ENCODE assay signal across 14 cellular contexts in genomic region chr1:1806890-1807289, GRCh38. TPM values are rescaled to one million over a fixed set of nuclear protein-coding genes. Genes with fewer than 3 reads are reported as not detected.
DNase-seq lines count a peak whose midpoint lies in the region; TF ChIP-seq lines count a peak whose summit lies in the region.
"Had no signal": no experiment of that assay in that cellular context is flagged by ENCODE, and none has a peak within 500 bp of the region (broad histone marks: within the 10 kb centered on the region; RNA-seq: fewer than 3 reads in every experiment).

No MANE protein-coding gene starts in this region.

- H3K4me1 ChIP-seq in uterus: no peaks in the 10 kb centered on the region
- H3K4me1 ChIP-seq: upper lobe of right lung had no signal

- no peak overlapping the region for H3K27ac ChIP-seq in uterus
- H3K27ac ChIP-seq: BLaER1 treated with 17β-estradiol and CSF1 and Interleukin-3, amounts not matched to agents 10 nM and 100 nM; upper lobe of right lung had no signal

- peak; percentile 21 for DNase-seq in stimulated activated CD4-positive, alpha-beta T cell treated with anti-CD3 and anti-CD28 coated beads, Interleukin-1b, Interleukin-23, amount 100 ng/mL, for 48 hours
- DNase-seq in stimulated activated CD4-positive, alpha-beta T cell treated with anti-CD3 and anti-CD28 coated beads, Interleukin-4, amount 100 ng/mL, for 24 hours: no peak
- DNase-seq in astrocyte of the hippocampus (ENCODE audit: low read depth, low spot score) (peak; percentile 70), myocyte (ENCODE audit: low read depth) (peak; percentile 66), SIG-M5 (lab: John Stamatoyannopoulos, UW) (no peak), uterus (no peak), NCI-H1694 treated with DMSO at 0.1 percent for 48 hours (lab: John Stamatoyannopoulos, UW) (no peak)
- DNase-seq in stimulated activated CD8-positive, alpha-beta memory T cell treated with anti-CD3 and anti-CD28 coated beads, Interleukin-4, amount 100 ng/mL, for 48 hours: no peak
- DNase-seq: activated T-cell treated with anti-CD3 and anti-CD28 coated beads, Interleukin-2, amount 50 U/mL, for 48 hours; DMS79; hippocampal formation; MV-4-11 had no signal

- TF ChIP-seq CTCF in uterus (IDR thresholded peaks at IDR 0.05): no peak

- intact Hi-C loops in uterus (cut with DNase I; ENCODE audit: low total_unique reads): no loop called here

- no peak for TF ChIP-seq POLR2A in uterus (IDR thresholded peaks at IDR 0.05)

- no peaks in the 10 kb centered on the region for H3K27me3 ChIP-seq in uterus
- H3K27me3 ChIP-seq: BLaER1 treated with 17β-estradiol and CSF1 and Interleukin-3, amounts not matched to agents 10 nM and 100 nM; upper lobe of right lung had no signal

- no peaks in the 10 kb centered on the region for H3K9me3 ChIP-seq in uterus
- H3K9me3 ChIP-seq: BLaER1 treated with 17β-estradiol and CSF1 and Interleukin-3, amounts not matched to agents 10 nM and 100 nM; upper lobe of right lung had no signal

- H3K4me3 ChIP-seq in uterus: no peak overlapping the region
- H3K4me3 ChIP-seq: BLaER1 treated with 17β-estradiol and CSF1 and Interleukin-3, amounts not matched to agents 10 nM and 100 nM; upper lobe of right lung had no signal

- no peaks in the 10 kb centered on the region for H3K36me3 ChIP-seq in uterus

RNA-seq across cellular contexts. Expression of gene NADK, which starts 28.6 kb away (rescaled TPM):
- total RNA-seq in myocyte: 36.6 and 39.6 TPM in 2 replicates
- polyA plus RNA-seq in myocyte (2012): 49.4 TPM
- 10 to 100 TPM; 40.1 to 76.9 (median 51.8) TPM for total RNA-seq in uterus

Comparison
In these comparisons a context has a peak if more than half of its experiments do, and no peak if none do; other contexts are left out.
1. DNase-seq: peak in stimulated activated CD4-positive, alpha-beta T cell treated with anti-CD3 and anti-CD28 coated beads, Interleukin-1b, Interleukin-23, amount 100 ng/mL, for 48 hours (single experiment), astrocyte of the hippocampus (single experiment) and myocyte (single experiment); none in stimulated activated CD4-positive, alpha-beta T cell treated with anti-CD3 and anti-CD28 coated beads, Interleukin-4, amount 100 ng/mL, for 24 hours (single experiment), SIG-M5 (single experiment), uterus (0 of 2), stimulated activated CD8-positive, alpha-beta memory T cell treated with anti-CD3 and anti-CD28 coated beads, Interleukin-4, amount 100 ng/mL, for 48 hours (single experiment) and NCI-H1694 treated with DMSO at 0.1 percent for 48 hours (single experiment).